ENCODE assay signal across 12 cellular contexts in the genomic region with DNA sequence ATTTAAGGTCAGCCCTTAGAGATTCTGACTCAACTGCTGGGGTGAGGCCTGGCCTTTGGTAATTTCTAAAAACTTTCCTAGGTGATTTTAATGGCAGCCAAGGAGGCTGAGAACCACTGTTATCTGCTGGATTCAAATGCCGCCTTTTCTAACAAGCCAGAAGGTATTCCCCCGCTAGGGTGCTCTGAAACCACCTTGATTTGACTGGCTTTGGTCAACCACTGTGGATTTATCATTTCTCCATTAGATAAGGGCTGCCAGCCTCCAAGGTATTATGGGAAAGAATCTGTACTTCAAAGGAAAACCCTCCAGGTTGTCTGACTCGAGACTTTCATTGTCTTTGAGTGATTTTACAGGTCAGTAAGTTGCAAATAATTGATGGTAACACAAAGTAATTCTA. TPM values are rescaled to one million over a fixed set of nuclear protein-coding genes. Genes with fewer than 3 reads are reported as not detected.
A peak's percentile ranks its signal among the peaks of the same experiment; 100 is the strongest.
DNase-seq lines count a peak whose midpoint lies in the region; ATAC-seq lines count a peak whose summit lies in the region.
"Had no signal": no experiment of that assay in that cellular context is flagged by ENCODE, and none has a peak within 500 bp of the region (broad histone marks: within the 10 kb centered on the region; RNA-seq: fewer than 3 reads in every experiment).

No MANE protein-coding gene starts in this region.

- no peak for ATAC-seq in natural killer cell treated with Interleukin-12 subunit alpha and Interleukin-12 subunit beta and Interleukin-15 and Interleukin-18, amount 100 ng/mL, for 72 hours
- ATAC-seq in GM18861 (IDR thresholded peaks at IDR 0.05; ENCODE audit: unreplicated experiment) = no peak
- ATAC-seq in GM21515 (IDR thresholded peaks at IDR 0.05; ENCODE audit: unreplicated experiment) = no peak
- ATAC-seq: left colon had no signal

- peaks cover 8% of the 10 kb centered on the region for H3K36me3 Mint-ChIP-seq in activated naive CD8-positive, alpha-beta T cell
- H3K36me3 Mint-ChIP-seq in natural killer cell treated with Interleukin-12 subunit alpha and Interleukin-12 subunit beta and Interleukin-15 and Interleukin-18, amount 100 ng/mL, for 72 hours = no peaks in the 10 kb centered on the region

- DNase-seq in stimulated activated CD4-positive, alpha-beta T cell treated with anti-CD3 and anti-CD28 coated beads, Interleukin-15, amount 100 ng/mL, for 24 hours = peak; percentile 37
- no peak for DNase-seq in stimulated activated CD4-positive, alpha-beta T cell treated with anti-CD3 and anti-CD28 coated beads, Interleukin-4, amount 100 ng/mL, for 4 hours
- no peak for DNase-seq in natural killer cell treated with Interleukin-12 subunit alpha and Interleukin-12 subunit beta and Interleukin-15 and Interleukin-18, amount 100 ng/mL, for 72 hours (ENCODE audit: low spot score)
- no peak for DNase-seq in AG08395 (ENCODE audit: low spot score)
- DNase-seq in NCI-H345 (lab: John Stamatoyannopoulos, UW) = no peak
- DNase-seq: cerebellar nuclear complex, foreskin melanocyte, left colon, NCI-H526 treated with DMSO at 0.1 percent for 48 hours had no signal

- peak overlapping the region; percentile 97 for H3K27ac Mint-ChIP-seq in activated naive CD8-positive, alpha-beta T cell
- peak overlapping the region; percentile 92 to 99 for H3K27ac Mint-ChIP-seq in natural killer cell treated with Interleukin-12 subunit alpha and Interleukin-12 subunit beta and Interleukin-15 and Interleukin-18, amount 100 ng/mL, for 72 hours

- no peaks in the 10 kb centered on the region for H3K27me3 Mint-ChIP-seq in activated naive CD8-positive, alpha-beta T cell
- H3K27me3 Mint-ChIP-seq in natural killer cell treated with Interleukin-12 subunit alpha and Interleukin-12 subunit beta and Interleukin-15 and Interleukin-18, amount 100 ng/mL, for 72 hours = no peaks in the 10 kb centered on the region

- H3K4me3 Mint-ChIP-seq in activated naive CD8-positive, alpha-beta T cell = peak overlapping the region; percentile 94
- H3K4me3 Mint-ChIP-seq in natural killer cell treated with Interleukin-12 subunit alpha and Interleukin-12 subunit beta and Interleukin-15 and Interleukin-18, amount 100 ng/mL, for 72 hours = peak overlapping the region; percentile 100

- peaks cover 84% of the 10 kb centered on the region for H3K4me1 Mint-ChIP-seq in activated naive CD8-positive, alpha-beta T cell (ENCODE audit: low read depth)
- peaks cover 75 to 82% of the 10 kb centered on the region in 2 donors for H3K4me1 Mint-ChIP-seq in natural killer cell treated with Interleukin-12 subunit alpha and Interleukin-12 subunit beta and Interleukin-15 and Interleukin-18, amount 100 ng/mL, for 72 hours (ENCODE audit: low read depth in 2 of 2)

- H3K9me3 Mint-ChIP-seq in activated naive CD8-positive, alpha-beta T cell (ENCODE audit: low read depth) = no peaks in the 10 kb centered on the region
- no peaks in the 10 kb centered on the region for H3K9me3 Mint-ChIP-seq in natural killer cell treated with Interleukin-12 subunit alpha and Interleukin-12 subunit beta and Interleukin-15 and Interleukin-18, amount 100 ng/mL, for 72 hours

RNA-seq across cellular contexts. Expression of gene ANXA6, which starts 4.3 kb away (rescaled TPM):
- 100 to 1,000 TPM; 271 to 398 TPM for total RNA-seq in natural killer cell treated with Interleukin-12 subunit alpha and Interleukin-12 subunit beta and Interleukin-15 and Interleukin-18, amount 100 ng/mL, for 72 hours
